In the genomic region with DNA sequence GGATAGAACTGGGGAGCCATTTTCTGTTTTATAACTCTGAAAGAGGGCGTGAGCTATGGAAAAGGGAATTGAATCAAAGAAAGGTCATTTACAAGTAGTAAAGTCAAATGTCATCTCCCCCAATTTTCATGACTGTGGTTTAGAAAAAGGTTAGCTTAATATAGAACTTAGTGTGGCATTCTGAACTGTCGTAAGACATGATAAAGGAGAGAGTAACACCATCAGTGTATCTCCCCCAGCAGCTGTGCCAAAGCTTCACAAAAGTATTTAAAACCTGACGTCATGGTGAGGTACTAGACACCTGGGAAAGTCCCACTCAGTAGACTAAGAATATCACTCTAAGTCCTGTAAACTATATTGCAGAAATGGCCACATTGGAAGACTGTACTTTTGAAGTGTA, we compare ENCODE assay signal across 12 cellular contexts. TPM values are rescaled to one million over a fixed set of nuclear protein-coding genes. Genes with fewer than 3 reads are reported as not detected.
DNase-seq lines count a peak whose midpoint lies in the region; ATAC-seq lines count a peak whose summit lies in the region.
"Had no signal": no experiment of that assay in that cellular context is flagged by ENCODE, and none has a peak within 500 bp of the region (broad histone marks: within the 10 kb centered on the region; RNA-seq: fewer than 3 reads in every experiment).

No MANE protein-coding gene starts in this region.

- no peak for DNase-seq in activated CD4-positive, CD25-positive, alpha-beta regulatory T cell treated with anti-CD3 and anti-CD28 coated beads, Interleukin-2, amount 50 U/mL, for 72 hours
- DNase-seq in stimulated activated naive CD8-positive, alpha-beta T cell treated with anti-CD3 and anti-CD28 coated beads, Interleukin-15, Interleukin-2, amounts not matched to agents 100 U/mL and 50 U/mL, for 24 hours, result peak; percentile 19
- DNase-seq in DMS79 (lab: John Stamatoyannopoulos, UW) (no peak), mucosa of gallbladder (ENCODE audit: low spot score) (no peak), RKO (ENCODE audit: low spot score) (no peak)
- DNase-seq: anterior cingulate cortex, left ventricle myocardium inferior, right cardiac atrium had no signal

- peak; percentile 86 to 89 for ATAC-seq in activated CD4-positive, CD25-positive, alpha-beta regulatory T cell treated with anti-CD3 and anti-CD28 coated beads, Interleukin-2, amount 50 U/mL, for 24 hours
- peak; percentile 82 for ATAC-seq in HG02759 (IDR thresholded peaks at IDR 0.05; ENCODE audit: unreplicated experiment)
- ATAC-seq in HG03565 (IDR thresholded peaks at IDR 0.05; ENCODE audit: unreplicated experiment), result peak; percentile 74
- ATAC-seq in stimulated activated naive CD8-positive, alpha-beta T cell treated with anti-CD3 and anti-CD28 coated beads, Interleukin-15, Interleukin-2, amounts not matched to agents 100 U/mL and 50 U/mL, for 24 hours, result peak; percentile 92
- ATAC-seq: WTC11 had no signal

RNA-seq across cellular contexts. Expression of gene IKZF2, which starts 5.8 kb away (rescaled TPM):
- 12.7 TPM for total RNA-seq in mucosa of gallbladder
